ENCODE assay signal across 16 cellular contexts in the genomic region with DNA sequence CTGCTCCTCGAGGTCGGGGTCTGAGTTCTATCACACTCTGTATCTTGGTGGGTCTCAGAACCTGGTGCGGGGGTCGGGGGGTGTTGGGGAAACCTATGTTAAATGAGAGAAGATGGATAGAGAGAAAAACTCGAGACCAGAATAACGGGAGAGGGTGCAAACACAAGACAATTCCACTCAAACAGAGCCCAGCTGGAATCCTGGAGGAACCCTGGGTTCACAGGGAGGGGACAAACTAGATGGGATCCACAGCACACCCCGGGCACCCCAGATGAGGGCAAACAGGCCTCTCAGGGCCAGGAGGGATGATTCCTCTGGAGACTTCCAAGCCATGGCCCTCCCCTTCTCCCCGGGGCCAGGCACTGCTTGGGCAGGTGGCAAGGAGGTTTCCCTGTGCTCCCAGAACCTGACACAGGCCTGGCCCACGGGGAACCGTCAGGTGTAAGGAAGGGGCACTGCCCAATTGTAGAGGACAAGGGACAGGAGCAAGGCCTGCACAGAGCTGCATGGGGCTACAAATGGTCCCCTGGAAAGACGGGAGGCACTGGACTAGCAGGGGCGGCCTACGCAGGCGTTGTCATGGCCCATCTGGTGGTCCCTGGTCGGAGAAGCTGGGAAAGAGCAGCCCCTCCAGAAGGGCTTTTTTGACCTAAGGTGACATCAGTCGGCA.
DNase-seq lines count a peak whose midpoint lies in the region; ATAC-seq and TF ChIP-seq lines count a peak whose summit lies in the region.
"Had no signal": no experiment of that assay in that cellular context is flagged by ENCODE, and none has a peak within 500 bp of the region (broad histone marks: within the 10 kb centered on the region; RNA-seq: fewer than 3 reads in every experiment).

No MANE protein-coding gene starts in this region.

- no peak overlapping the region for H3K27ac ChIP-seq in spleen
- H3K27ac ChIP-seq: GM23248 had no signal

- intact Hi-C loops in cardiac septum (cut with DNase I), result no loop called here
- intact Hi-C loops in left cardiac atrium (cut with DNase I), result no loop called here
- intact Hi-C loops in activated T-helper 2 cell treated with anti-CD3 and anti-CD28 coated beads, Interferon-gamma antibody, Interleukin-2, Interleukin-4, amounts not matched to agents 10 μg/mL and 5 μg/mL and 100 μg/mL, durations not matched to agents 14 hours and 24 hours and 36 hours (cut with micrococcal nuclease), result no loop called here
- intact Hi-C loops in spleen (cut with DNase I; ENCODE audit: low total_unique reads), result no loop called here

- TF ChIP-seq POLR2A in spleen (IDR thresholded peaks at IDR 0.05), result no peak

- H3K27ac Mint-ChIP-seq in activated T-helper 2 cell treated with anti-CD3 and anti-CD28 coated beads, Interferon-gamma antibody, Interleukin-2, Interleukin-4, amounts not matched to agents 10 μg/mL and 5 μg/mL and 100 μg/mL, durations not matched to agents 14 hours and 24 hours and 36 hours, result no peak overlapping the region

- no peaks in the 10 kb centered on the region for H3K4me1 ChIP-seq in spleen

- 83 to 90% (median 88%) methylated on average over 14 to 16 of the region's 16 CpGs for WGBS in spleen, 5 donors

- H3K4me3 Mint-ChIP-seq in activated T-helper 2 cell treated with anti-CD3 and anti-CD28 coated beads, Interferon-gamma antibody, Interleukin-2, Interleukin-4, amounts not matched to agents 10 μg/mL and 5 μg/mL and 100 μg/mL, durations not matched to agents 14 hours and 24 hours and 36 hours (ENCODE audit: low read depth), result no peak overlapping the region

- no peaks in the 10 kb centered on the region for H3K27me3 Mint-ChIP-seq in activated T-helper 2 cell treated with anti-CD3 and anti-CD28 coated beads, Interferon-gamma antibody, Interleukin-2, Interleukin-4, amounts not matched to agents 10 μg/mL and 5 μg/mL and 100 μg/mL, durations not matched to agents 14 hours and 24 hours and 36 hours (ENCODE audit: low read depth)

- H3K4me1 Mint-ChIP-seq in activated T-helper 2 cell treated with anti-CD3 and anti-CD28 coated beads, Interferon-gamma antibody, Interleukin-2, Interleukin-4, amounts not matched to agents 10 μg/mL and 5 μg/mL and 100 μg/mL, durations not matched to agents 14 hours and 24 hours and 36 hours (ENCODE audit: low read depth), result peaks cover 12% of the 10 kb centered on the region

- H3K9me3 ChIP-seq in spleen, result no peaks in the 10 kb centered on the region

- no peak for TF ChIP-seq CTCF in spleen (IDR thresholded peaks at IDR 0.05 in 8 of 11, conservative IDR thresholded peaks at IDR 0.05 in 3 of 11)

- H3K4me3 ChIP-seq in spleen, result no peak overlapping the region
- H3K4me3 ChIP-seq: GM23248 had no signal

- DNase-seq in cardiac septum (ENCODE audit: low spot score) (peak; percentile 64), left cardiac atrium (no peak), mucosa of gallbladder (ENCODE audit: low spot score) (peak; percentile 5), spleen (peak; percentile 36), AG08396 (ENCODE audit: low spot score) (no peak)
- DNase-seq in activated T-helper 2 cell treated with anti-CD3 and anti-CD28 coated beads, Interferon-gamma antibody, Interleukin-2, Interleukin-4, amounts not matched to agents 10 μg/mL and 5 μg/mL and 100 μg/mL, durations not matched to agents 14 hours and 24 hours and 36 hours (ENCODE audit: low spot score), result peak; percentile 5
- DNase-seq: C1 segment of cervical spinal cord, DMS79, GM23248, HCEC 1CT, IMR-90, NCI-H1417 treated with DMSO at 0.1 percent for 48 hours, NCI-H1930, NCI-H226, NCI-H524 treated with DMSO at 0.1 percent for 48 hours had no signal

- H3K9me3 Mint-ChIP-seq in activated T-helper 2 cell treated with anti-CD3 and anti-CD28 coated beads, Interferon-gamma antibody, Interleukin-2, Interleukin-4, amounts not matched to agents 10 μg/mL and 5 μg/mL and 100 μg/mL, durations not matched to agents 14 hours and 24 hours and 36 hours, result no peaks in the 10 kb centered on the region

- ATAC-seq in left cardiac atrium, result no peak
- ATAC-seq in GM18873 (IDR thresholded peaks at IDR 0.05; ENCODE audit: low FRiP score, unreplicated experiment), result no peak

- no peaks in the 10 kb centered on the region for H3K36me3 Mint-ChIP-seq in activated T-helper 2 cell treated with anti-CD3 and anti-CD28 coated beads, Interferon-gamma antibody, Interleukin-2, Interleukin-4, amounts not matched to agents 10 μg/mL and 5 μg/mL and 100 μg/mL, durations not matched to agents 14 hours and 24 hours and 36 hours (ENCODE audit: low read depth)

- H3K27me3 ChIP-seq in spleen (replicated peaks in 1 of 7), result peaks cover 0 to 55% (median 0%) of the 10 kb centered on the region in 7 donors

- no peaks in the 10 kb centered on the region for H3K36me3 ChIP-seq in spleen

Comparison
In these comparisons a context has a peak if more than half of its experiments do, and no peak if none do; other contexts are left out.
1. DNase-seq: peak in cardiac septum (single experiment), activated T-helper 2 cell treated with anti-CD3 and anti-CD28 coated beads, Interferon-gamma antibody, Interleukin-2, Interleukin-4, amounts not matched to agents 10 μg/mL and 5 μg/mL and 100 μg/mL, durations not matched to agents 14 hours and 24 hours and 36 hours (single experiment), mucosa of gallbladder (single experiment) and spleen (single experiment); none in left cardiac atrium (single experiment) and AG08396 (single experiment).